In the genomic region with DNA sequence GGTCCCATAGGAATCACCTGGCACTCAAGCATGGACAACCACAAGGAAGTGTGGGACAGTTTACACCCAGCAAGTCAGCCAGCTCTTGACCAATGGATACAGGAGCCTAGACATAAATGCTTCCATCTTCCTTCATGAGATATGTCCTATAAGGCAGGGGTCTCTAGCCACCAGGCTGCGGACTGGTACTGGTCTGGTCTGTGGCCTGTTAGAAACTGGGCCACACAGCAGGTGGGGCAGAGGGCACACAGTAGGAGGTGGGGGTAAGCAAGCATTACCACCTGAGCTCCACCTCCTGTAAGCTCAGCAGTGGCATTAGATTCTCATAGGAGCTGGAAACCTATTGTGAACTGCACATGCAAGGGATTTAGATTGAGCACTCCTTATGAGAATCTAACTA, we compare ENCODE assay signal across 27 cellular contexts.
"Had no signal": no experiment of that assay in that cellular context is flagged by ENCODE, and none has a peak within 500 bp of the region (broad histone marks: within the 10 kb centered on the region; RNA-seq: fewer than 3 reads in every experiment).

No MANE protein-coding gene starts in this region.

- DNase-seq: colonic mucosa; cortex of kidney; dermis blood vessel endothelial cell; dorsolateral prefrontal cortex; effector CD4-positive, alpha-beta T cell; effector CD8-positive, alpha-beta T cell; effector memory CD4-positive, alpha-beta T cell; effector memory CD8-positive, alpha-beta T cell; endodermal cell; erythroblast; esophagus squamous epithelium; foreskin fibroblast; foreskin keratinocyte; foreskin melanocyte; gastrocnemius medialis; glutamatergic neuron; head of caudate nucleus; heart left ventricle; heart right ventricle had no signal

- H3K9me3 Mint-ChIP-seq: endodermal cell had no signal

- H3K36me3 ChIP-seq: colonic mucosa, esophagus muscularis mucosa, esophagus squamous epithelium, gastrocnemius medialis, gastroesophageal sphincter, heart left ventricle, heart right ventricle had no signal

- ATAC-seq: effector memory CD8-positive, alpha-beta T cell; esophagus mucosa; foreskin keratinocyte; gastrocnemius medialis; gastroesophageal sphincter; heart left ventricle; heart right ventricle had no signal

- H3K4me3 Mint-ChIP-seq: dendritic cell treated with granulocyte-macrophage colony-stimulating factor and Interleukin-4, amounts not matched to agents 40 ng/mL and 50 ng/mL, for 4 days; effector memory CD8-positive, alpha-beta T cell; endodermal cell had no signal

- H3K4me1 ChIP-seq: colonic mucosa, esophagus muscularis mucosa, esophagus squamous epithelium, foreskin keratinocyte, gastrocnemius medialis, gastroesophageal sphincter had no signal

- H3K27me3 Mint-ChIP-seq: dendritic cell treated with granulocyte-macrophage colony-stimulating factor and Interleukin-4, amounts not matched to agents 40 ng/mL and 50 ng/mL, for 4 days; effector memory CD8-positive, alpha-beta T cell had no signal

- H3K27me3 ChIP-seq: colonic mucosa, dorsolateral prefrontal cortex, esophagus muscularis mucosa, esophagus squamous epithelium, foreskin keratinocyte, gastrocnemius medialis, gastroesophageal sphincter, heart left ventricle, heart right ventricle had no signal

- H3K4me1 Mint-ChIP-seq: endodermal cell had no signal

- FAIRE-seq: colon, endothelial cell of umbilical vein had no signal

- H3K4me3 ChIP-seq: colonic mucosa, coronary artery, dorsolateral prefrontal cortex, esophagus muscularis mucosa, esophagus squamous epithelium, gastrocnemius medialis, gastroesophageal sphincter, heart left ventricle, heart right ventricle had no signal

- H3K27ac ChIP-seq: colonic mucosa, coronary artery, dorsolateral prefrontal cortex, epithelial cell of prostate, esophagus muscularis mucosa, esophagus squamous epithelium, foreskin keratinocyte, gastrocnemius medialis, gastroesophageal sphincter, heart left ventricle, heart right ventricle had no signal

- H3K27ac Mint-ChIP-seq: dendritic cell treated with granulocyte-macrophage colony-stimulating factor and Interleukin-4, amounts not matched to agents 40 ng/mL and 50 ng/mL, for 4 days; effector memory CD8-positive, alpha-beta T cell; endodermal cell had no signal

- H3K9me3 ChIP-seq: colonic mucosa, esophagus squamous epithelium, gastrocnemius medialis had no signal
